In genomic region chr6:4295058-4295788, GRCh38 we compare ENCODE assay signal across 26 cellular contexts.
"Had no signal": no experiment of that assay in that cellular context is flagged by ENCODE, and none has a peak within 500 bp of the region (broad histone marks: within the 10 kb centered on the region; RNA-seq: fewer than 3 reads in every experiment).

No MANE protein-coding gene starts in this region.

- H3K9me3 Mint-ChIP-seq: activated CD4-positive, alpha-beta T cell treated with anti-CD3 and anti-CD28 coated beads, Interleukin-2, amount 10 ng/mL, durations not matched to agents 24 days and 14 days; activated CD8-positive, alpha-beta T cell treated with anti-CD3 and anti-CD28 coated beads for 36 hours; activated naive CD4-positive, alpha-beta T cell treated with anti-CD3 and anti-CD28 coated beads, Interleukin-2, amount 50 U/mL, for 72 hours; activated T-cell treated with anti-CD3 and anti-CD28 coated beads, Interleukin-2, amount 50 U/mL, for 72 hours; activated T-helper 2 cell treated with anti-CD3 and anti-CD28 coated beads, Interferon-gamma antibody, Interleukin-2, Interleukin-4, amounts not matched to agents 10 μg/mL and 5 μg/mL and 100 μg/mL, durations not matched to agents 14 hours and 24 hours and 36 hours had no signal

- H3K4me1 ChIP-seq: adrenal gland, body of pancreas, Peyer's patch had no signal

- H3K27me3 ChIP-seq: adrenal gland, body of pancreas, Peyer's patch had no signal

- H3K27ac ChIP-seq: adrenal gland, body of pancreas, Peyer's patch, RWPE1, SK-N-MC had no signal

- H3K4me1 Mint-ChIP-seq: activated CD4-positive, alpha-beta T cell treated with anti-CD3 and anti-CD28 coated beads, Interleukin-2, amount 10 ng/mL, durations not matched to agents 24 days and 14 days had no signal

- ATAC-seq: activated CD8-positive, alpha-beta T cell treated with anti-CD3 and anti-CD28 coated beads for 36 hours; activated naive CD4-positive, alpha-beta T cell treated with anti-CD3 and anti-CD28 coated beads, Interleukin-2, amount 50 U/mL, for 72 hours; activated T-cell treated with anti-CD3 and anti-CD28 coated beads, Interleukin-2, amount 50 U/mL, for 72 hours; body of pancreas; Right ventricle myocardium inferior had no signal

- H3K27ac Mint-ChIP-seq: activated CD4-positive, alpha-beta T cell treated with anti-CD3 and anti-CD28 coated beads, Interleukin-2, amount 10 ng/mL, durations not matched to agents 24 days and 14 days; activated CD8-positive, alpha-beta T cell treated with anti-CD3 and anti-CD28 coated beads for 36 hours; activated naive CD4-positive, alpha-beta T cell treated with anti-CD3 and anti-CD28 coated beads, Interleukin-2, amount 50 U/mL, for 72 hours; activated T-cell treated with anti-CD3 and anti-CD28 coated beads, Interleukin-2, amount 50 U/mL, for 72 hours; activated T-helper 2 cell treated with anti-CD3 and anti-CD28 coated beads, Interferon-gamma antibody, Interleukin-2, Interleukin-4, amounts not matched to agents 10 μg/mL and 5 μg/mL and 100 μg/mL, durations not matched to agents 14 hours and 24 hours and 36 hours had no signal

- H3K36me3 Mint-ChIP-seq: activated naive CD4-positive, alpha-beta T cell treated with anti-CD3 and anti-CD28 coated beads, Interleukin-2, amount 50 U/mL, for 72 hours had no signal

- H3K4me3 Mint-ChIP-seq: activated CD4-positive, alpha-beta T cell treated with anti-CD3 and anti-CD28 coated beads, Interleukin-2, amount 10 ng/mL, durations not matched to agents 24 days and 14 days; activated CD8-positive, alpha-beta T cell treated with anti-CD3 and anti-CD28 coated beads for 36 hours; activated T-cell treated with anti-CD3 and anti-CD28 coated beads, Interleukin-2, amount 50 U/mL, for 72 hours had no signal

- H3K4me3 ChIP-seq: adrenal gland, body of pancreas, Peyer's patch, SK-N-MC had no signal

- H3K36me3 ChIP-seq: adrenal gland, Peyer's patch had no signal

- DNase-seq: activated CD4-positive, alpha-beta T cell treated with anti-CD3 and anti-CD28 coated beads, Interleukin-2, amount 10 ng/mL, durations not matched to agents 24 days and 14 days; activated CD4-positive, alpha-beta T cell treated with anti-CD3 and anti-CD28 coated beads, Interleukin-2, amount 50 U/mL, for 4 hours; activated CD8-positive, alpha-beta T cell treated with anti-CD3 and anti-CD28 coated beads for 36 hours; activated gamma-delta T cell; activated naive CD4-positive, alpha-beta T cell treated with Interleukin-2 at 50 U/mL for 16 hours; activated T-cell treated with anti-CD3 and anti-CD28 coated beads, Interleukin-2, amount 50 U/mL, for 1 hour; activated T-cell treated with anti-CD3 and anti-CD28 coated beads, Interleukin-2, amount 50 U/mL, for 72 hours; adrenal gland; body of pancreas; caudate nucleus; Karpas-422; KBM-7; NCI-H1105 treated with DMSO at 0.1 percent for 48 hours; NCI-H1436; NCI-H1694; NCI-H1930; NCI-H345; NCI-H524 treated with DMSO at 0.1 percent for 48 hours; Peyer's patch; SIG-M5; T1000 had no signal

- H3K27me3 Mint-ChIP-seq: activated CD8-positive, alpha-beta T cell treated with anti-CD3 and anti-CD28 coated beads for 36 hours had no signal

- H3K9me3 ChIP-seq: adrenal gland, body of pancreas, Peyer's patch had no signal
